ENCODE assay signal across 18 cellular contexts in genomic region chr2:120357768-120358167, GRCh38. TPM values are rescaled to one million over a fixed set of nuclear protein-coding genes. Genes with fewer than 3 reads are reported as not detected.
DNase-seq lines count a peak whose midpoint lies in the region; ATAC-seq, FAIRE-seq and TF ChIP-seq lines count a peak whose summit lies in the region.
"Had no signal": no experiment of that assay in that cellular context is flagged by ENCODE, and none has a peak within 500 bp of the region (broad histone marks: within the 10 kb centered on the region; RNA-seq: fewer than 3 reads in every experiment).

No MANE protein-coding gene starts in this region.

- H3K79me2 ChIP-seq in GM23338 (replicated peaks; ENCODE audit: insufficient read depth) (no peaks in the 10 kb centered on the region), H1 (ENCODE audit: control insufficient read depth in 1 of 2, insufficient read depth in 2 of 2, low read length in 2 of 2) (no peaks in the 10 kb centered on the region)

- no peak overlapping the region for H3K4me3 Mint-ChIP-seq in GM23338
- H3K4me3 Mint-ChIP-seq: CD14-positive monocyte; CD4-positive, alpha-beta T cell; CD8-positive, alpha-beta memory T cell had no signal

- DNase-seq in GM23338 (ENCODE audit: low spot score) = no peak
- no peak for DNase-seq in H1 (ENCODE audit: low read depth in 1 of 2, low spot score in 2 of 2)
- no peak for DNase-seq in body of pancreas
- DNase-seq: Calu3; CD4-positive, alpha-beta T cell; CD8-positive, alpha-beta memory T cell; DMS79 treated with DMSO at 0.1 percent for 48 hours; GF-D8; GM23248 had no signal

- intact Hi-C loops in body of pancreas (cut with DNase I) = loop anchor here (10.0 kb wide), 1 partner anchor 167 kb away; no protein-coding TSS in a partner anchor

- H3K23ac ChIP-seq in H1 (ENCODE audit: insufficient read length) = no peak overlapping the region

- H3K27me3 ChIP-seq in BLaER1 treated with 17β-estradiol and CSF1 and Interleukin-3, amounts not matched to agents 10 nM and 100 nM = peaks cover 0 to 10% (median 0%) of the 10 kb centered on the region in 11 experiments; a peak in 10 of 22 replicates
- H3K27me3 ChIP-seq in GM23338 (ENCODE audit: insufficient read depth) (no peaks in the 10 kb centered on the region), H1 (replicated peaks in 1 of 4; ENCODE audit: control insufficient read depth in 3 of 4, extremely low read depth in 1 of 4, insufficient read depth in 3 of 4, low read length in 3 of 4) (peaks cover 0 to 6% (median 5%) of the 10 kb centered on the region in 4 experiments; a peak in 3 of 7 replicates), body of pancreas (no peaks in the 10 kb centered on the region)

- peak overlapping the region; percentile 29; the same call in 1 of the 2 replicates for H2BK15ac ChIP-seq in H1 (ENCODE audit: low read length)

- no peak for TF ChIP-seq CTCF in GM23338 (conservative IDR thresholded peaks at IDR 0.05; ENCODE audit: low read depth in 2 of 2)
- no peak for TF ChIP-seq CTCF in H1 (IDR thresholded peaks at IDR 0.05; ENCODE audit: control extremely low read depth in 1 of 3, insufficient read depth in 1 of 3, low read depth in 1 of 3, low read length in 3 of 3)
- TF ChIP-seq CTCF in body of pancreas (IDR thresholded peaks at IDR 0.05) = no peak

- H3K4me3 ChIP-seq in BLaER1 treated with 17β-estradiol and CSF1 and Interleukin-3, amounts not matched to agents 10 nM and 100 nM = no peak overlapping the region
- H3K4me3 ChIP-seq in GM23338 = no peak overlapping the region
- H3K4me3 ChIP-seq in H1 (ENCODE audit: extremely low read depth in 1 of 4, insufficient read depth in 2 of 4, low read depth in 3 of 4, low read length in 4 of 4) = no peak overlapping the region
- no peak overlapping the region for H3K4me3 ChIP-seq in body of pancreas
- H3K4me3 ChIP-seq: GM23248, HAP-1 had no signal

- 90% methylated on average over 6 of the region's 6 CpGs; no CpG with 5 or more reads in 1 of the 2 experiments for WGBS in H1 (ENCODE audit: extremely low coverage in 1 of 2, insufficient coverage in 1 of 2, insufficient read length in 1 of 2, insufficient replicate concordance in 2 of 2, low coverage in 1 of 2, low lambda C conversion rate in 2 of 2, missing lambda C conversion rate in 1 of 2), 2 experiments
- WGBS in body of pancreas, 2 donors = 71 to 74% methylated on average over 6 of the region's 6 CpGs

- peak overlapping the region in 9 of 11 experiments; percentile 18 to 82 (median 62); a peak in 17 of 22 replicates for H3K4me2 ChIP-seq in BLaER1 treated with 17β-estradiol and CSF1 and Interleukin-3, amounts not matched to agents 10 nM and 100 nM
- H3K4me2 ChIP-seq in GM23338 = no peak overlapping the region
- no peak overlapping the region for H3K4me2 ChIP-seq in H1 (ENCODE audit: insufficient read depth in 1 of 2, low read depth in 2 of 2, low read length in 2 of 2)

- no peak for TF ChIP-seq EP300 in H1 (IDR thresholded peaks at IDR 0.05; ENCODE audit: borderline replicate concordance in 1 of 2, low read depth in 2 of 2, low read length in 2 of 2)

- H2AFZ ChIP-seq in GM23338 (no peak overlapping the region; the same call in 1 of the 2 replicates), H1 (ENCODE audit: low read length) (no peak overlapping the region)
- H2AFZ ChIP-seq: GM23248 had no signal

- H2BK20ac ChIP-seq in H1 (ENCODE audit: low read length) = no peak overlapping the region

- no peak overlapping the region for H3K27ac ChIP-seq in BLaER1 treated with 17β-estradiol and CSF1 and Interleukin-3, amounts not matched to agents 10 nM and 100 nM
- H3K27ac ChIP-seq in GM23338 (ENCODE audit: low read depth) = no peak overlapping the region
- no peak overlapping the region for H3K27ac ChIP-seq in H1 (ENCODE audit: low read depth, low read length)
- H3K27ac ChIP-seq in body of pancreas = no peak overlapping the region
- H3K27ac ChIP-seq: GM23248 had no signal

- H4K5ac ChIP-seq in H1 (ENCODE audit: insufficient read length, low read depth, low read length) = no peak overlapping the region

- no peaks in the 10 kb centered on the region for H3K9me3 Mint-ChIP-seq in GM23338
- H3K9me3 Mint-ChIP-seq: CD14-positive monocyte; CD4-positive, alpha-beta T cell; CD8-positive, alpha-beta memory T cell had no signal

- no peak overlapping the region for H2BK5ac ChIP-seq in H1 (ENCODE audit: low read depth, low read length)

- H2AK5ac ChIP-seq in H1 (ENCODE audit: low read depth, low read length) = no peak overlapping the region

- H4K20me1 ChIP-seq in BLaER1 treated with 17β-estradiol and CSF1 and Interleukin-3, amounts not matched to agents 10 nM and 100 nM = peaks cover 0 to 19% (median 0%) of the 10 kb centered on the region in 11 experiments; a peak in 4 of 22 replicates
- H4K20me1 ChIP-seq in GM23338 (replicated peaks; ENCODE audit: insufficient read depth) = no peaks in the 10 kb centered on the region
- H4K20me1 ChIP-seq in H1 (replicated peaks in 1 of 2; ENCODE audit: control insufficient read depth in 1 of 2, insufficient read depth in 2 of 2, low read length in 2 of 2) = peaks cover 0 to 2% of the 10 kb centered on the region in 2 experiments

- H3K9ac ChIP-seq in BLaER1 treated with 17β-estradiol and CSF1 and Interleukin-3, amounts not matched to agents 10 nM and 100 nM = no peak overlapping the region
- no peak overlapping the region for H3K9ac ChIP-seq in H1 (replicated peaks in 1 of 4; ENCODE audit: extremely low read depth in 1 of 4, low read depth in 3 of 4, low read length in 3 of 4)
- H3K9ac ChIP-seq: GM23248 had no signal

- no peaks in the 10 kb centered on the region for H3K36me3 ChIP-seq in BLaER1 treated with 17β-estradiol and CSF1 and Interleukin-3, amounts not matched to agents 10 nM and 100 nM
- no peaks in the 10 kb centered on the region for H3K36me3 ChIP-seq in GM23338 (ENCODE audit: insufficient read depth)
- no peaks in the 10 kb centered on the region for H3K36me3 ChIP-seq in H1 (ENCODE audit: control insufficient read depth in 2 of 4, insufficient read depth in 4 of 4, low read length in 3 of 4)
- H3K36me3 ChIP-seq in body of pancreas (replicated peaks in 1 of 2; ENCODE audit: insufficient read depth in 1 of 2, low read depth in 2 of 2) = no peaks in the 10 kb centered on the region
- H3K36me3 ChIP-seq: HAP-1 had no signal

- CTCF ChIA-PET in H1 (lab: Charles Lee; ENCODE audit: partially characterized antibody) = interaction anchor here (0.6 to 5.5 kb wide), 13 partner anchors 8 to 197 kb away, joined by 3 to 26 read pairs (median 4); no protein-coding TSS in a partner anchor

- H3K4me1 ChIP-seq in BLaER1 treated with 17β-estradiol and CSF1 and Interleukin-3, amounts not matched to agents 10 nM and 100 nM = peaks cover 0 to 72% (median 49%) of the 10 kb centered on the region in 10 experiments; a peak in 14 of 20 replicates
- H3K4me1 ChIP-seq in GM23338 (ENCODE audit: insufficient read depth) (no peaks in the 10 kb centered on the region), H1 (replicated peaks in 1 of 4; ENCODE audit: control insufficient read depth in 3 of 4, insufficient read depth in 4 of 4, low read length in 3 of 4) (peaks cover 0 to 2% (median 0%) of the 10 kb centered on the region in 4 experiments; a peak in 2 of 7 replicates), body of pancreas (no peaks in the 10 kb centered on the region)
- H3K4me1 ChIP-seq: HAP-1 had no signal

- H3K4me1 Mint-ChIP-seq in GM23338 = peaks cover 17% of the 10 kb centered on the region
- H3K4me1 Mint-ChIP-seq: CD14-positive monocyte; CD8-positive, alpha-beta memory T cell had no signal

- H3K9me2 ChIP-seq in GM23338 (ENCODE audit: insufficient read depth) = no peaks in the 10 kb centered on the region

- H3K27ac Mint-ChIP-seq in GM23338 = no peak overlapping the region
- H3K27ac Mint-ChIP-seq: CD14-positive monocyte; CD4-positive, alpha-beta T cell had no signal

- peak overlapping the region; percentile 40 for H4K91ac ChIP-seq in H1 (replicated peaks; ENCODE audit: insufficient read length, low read length)

- POLR2A ChIA-PET in H1 (lab: Charles Lee; ENCODE audit: partially characterized antibody) = no interaction called here

- H3K9me3 ChIP-seq in BLaER1 treated with 17β-estradiol and CSF1 and Interleukin-3, amounts not matched to agents 10 nM and 100 nM (replicated peaks in 1 of 11) = no peaks in the 10 kb centered on the region
- H3K9me3 ChIP-seq in H1 (ENCODE audit: insufficient read depth in 2 of 2, low read depth in 1 of 2, low read length in 1 of 2) (no peaks in the 10 kb centered on the region), body of pancreas (no peaks in the 10 kb centered on the region)
- H3K9me3 ChIP-seq: HAP-1 had no signal

- H3K18ac ChIP-seq in H1 (ENCODE audit: extremely low read depth, low read length) = no peak overlapping the region

- ATAC-seq in GM23338 (peak; percentile 21), GM18868 (IDR thresholded peaks at IDR 0.05; ENCODE audit: unreplicated experiment) (no peak), HG02852 (IDR thresholded peaks at IDR 0.05; ENCODE audit: unreplicated experiment) (no peak), body of pancreas (no peak)

- TF ChIP-seq POLR2A in H1 (IDR thresholded peaks at IDR 0.05; ENCODE audit: control extremely low read depth in 1 of 2, low read depth in 2 of 2, low read length in 2 of 2) (no peak), body of pancreas (IDR thresholded peaks at IDR 0.05) (no peak)

- H3K79me1 ChIP-seq in H1 (ENCODE audit: low read depth, low read length) = no peaks in the 10 kb centered on the region

- peaks cover 20% of the 10 kb centered on the region for H3K27me3 Mint-ChIP-seq in GM23338 (ENCODE audit: insufficient read depth, low read depth, poor library complexity)

- H3K56ac ChIP-seq in H1 (replicated peaks; ENCODE audit: insufficient read length, low read depth, low read length) = no peak overlapping the region

- no peaks in the 10 kb centered on the region for H3K23me2 ChIP-seq in H1 (ENCODE audit: low read depth, low read length)

- H3K14ac ChIP-seq in H1 (ENCODE audit: insufficient read length) = no peak overlapping the region

- H3F3A ChIP-seq in GM23338 (replicated peaks; ENCODE audit: low read depth) = no peaks in the 10 kb centered on the region

- no peak overlapping the region for H4K8ac ChIP-seq in H1 (ENCODE audit: extremely low read depth, insufficient read depth, low read length)

- no peak overlapping the region for H3K4ac ChIP-seq in H1 (replicated peaks; ENCODE audit: insufficient read length, low read depth, low read length)

- TF ChIP-seq RAD21 in H1 (IDR thresholded peaks at IDR 0.05 in 1 of 2, conservative IDR thresholded peaks at IDR 0.05 in 1 of 2; ENCODE audit: low read depth in 2 of 2, low read length in 2 of 2) = no peak

- H3K36me3 Mint-ChIP-seq in GM23338 (ENCODE audit: low read depth) = no peaks in the 10 kb centered on the region
- H3K36me3 Mint-ChIP-seq: CD14-positive monocyte; CD8-positive, alpha-beta memory T cell had no signal

- FAIRE-seq in H1 (lab: Jason Lieb, UNC) = no peak
- FAIRE-seq: GM12891, GM18507, H54 had no signal

- no peak overlapping the region for H2BK120ac ChIP-seq in H1 (replicated peaks; ENCODE audit: low read depth, low read length)

- 0 out of 2 replicates have a peak overlapping the region, but pooled peaks have one; percentile 39 for H2BK12ac ChIP-seq in H1 (ENCODE audit: low read depth, low read length)

RNA-seq across cellular contexts. Expression of gene INHBB, which starts 11.8 kb away (rescaled TPM):
- 0.16 and 0.21 TPM in 2 replicates for total RNA-seq in GM23338 (2014; rRNA removed; shearing (Covaris generic))
- 0.16 TPM in 1 of 2 replicates, not detected in the other for polyA plus RNA-seq in GM23338 (2016; fragmentation: Nextera tagmentation; extraction: Ambion mirVana)
- 0.23 and 0.30 TPM in 2 replicates for total RNA-seq in H1 (2021; fragmentation: NEBNext Ultra II Directional; extraction: Animal tissue kit (Norgen Biotek cat#: 25700))
- polyA plus RNA-seq in H1 (2011; rRNA removed) = 0.24 and 0.32 TPM in 2 replicates
- polyA plus RNA-seq in H1 (2011; cell fraction: cytosol; rRNA removed) = 0.25 TPM
- 0.44 TPM for polyA plus RNA-seq in H1 (2011; cell fraction: nucleus; rRNA removed)
- polyA plus RNA-seq in H1 (2012, experiment 1 of 2) = 0.27 to 0.51 TPM (median 0.42 TPM) in 4 replicates
- polyA plus RNA-seq in H1 (2012, experiment 2 of 2) = 0.31 TPM
- 0.10 TPM for polyA plus RNA-seq in H1 (2013, experiment 1 of 2)
- polyA plus RNA-seq in H1 (2013, experiment 2 of 2) = 0.15 TPM
- 0.19 and 0.46 TPM in 2 replicates for polyA minus RNA-seq in H1 (2011; rRNA and poly(A)+ RNA removed)
- polyA minus RNA-seq in H1 (2011; cell fraction: cytosol; rRNA and poly(A)+ RNA removed) = 0.44 TPM
- polyA minus RNA-seq in H1 (2011; cell fraction: nucleus; rRNA and poly(A)+ RNA removed) = 0.50 TPM
- total RNA-seq in body of pancreas = 1 to 10 TPM; 3.6 to 7.9 TPM
- total RNA-seq: Calu3; CD4-positive, alpha-beta T cell; CD8-positive, alpha-beta memory T cell; G401 had no signal
- polyA plus RNA-seq: CD14-positive monocyte; CD8-positive, alpha-beta memory T cell had no signal

Comparison
In these comparisons a context has a peak if more than half of its experiments do, and no peak if none do; other contexts are left out.
1. H3K4me2 ChIP-seq: peak in BLaER1 treated with 17β-estradiol and CSF1 and Interleukin-3, amounts not matched to agents 10 nM and 100 nM (9 of 11); none in GM23338 (single experiment) and H1 (0 of 2).